Comparison of ENCODE assay signal across 8 cellular contexts in genomic region chr11:65150513-65151271, GRCh38. TPM values are rescaled to one million over a fixed set of nuclear protein-coding genes. Genes with fewer than 3 reads are reported as not detected.
DNase-seq lines count a peak whose midpoint lies in the region; ATAC-seq and TF ChIP-seq lines count a peak whose summit lies in the region.

No MANE protein-coding gene starts in this region.

- H3K27me3 Mint-ChIP-seq in activated naive CD4-positive, alpha-beta T cell treated with anti-CD3 and anti-CD28 coated beads, Interleukin-2, amount 10 ng/mL, durations not matched to agents 7 days and 5 days = peaks cover 52% of the 10 kb centered on the region
- peaks cover 23% of the 10 kb centered on the region for H3K27me3 Mint-ChIP-seq in activated CD8-positive, alpha-beta T cell treated with anti-CD3 and anti-CD28 coated beads, Interleukin-2, amount 10 ng/mL, durations not matched to agents 7 days and 5 days (ENCODE audit: low read depth)

- H3K4me3 ChIP-seq in parathyroid adenoma (ENCODE audit: low read depth, low read length) = no peak overlapping the region

- peak overlapping the region; percentile 20 for H3K27ac ChIP-seq in parathyroid adenoma

- POLR2A ChIA-PET in activated CD8-positive, alpha-beta T cell treated with anti-CD3 and anti-CD28 coated beads, Interleukin-2, amount 10 ng/mL, durations not matched to agents 7 days and 5 days (lab: Charles Lee) = no interaction called here

- H3K9ac ChIP-seq in parathyroid adenoma = no peak overlapping the region

- TF ChIP-seq CTCF in parathyroid adenoma (IDR thresholded peaks at IDR 0.05) = no peak

- H3K4me1 Mint-ChIP-seq in activated naive CD4-positive, alpha-beta T cell treated with anti-CD3 and anti-CD28 coated beads, Interleukin-2, amount 10 ng/mL, durations not matched to agents 7 days and 5 days = peaks cover 7% of the 10 kb centered on the region
- H3K4me1 Mint-ChIP-seq in activated CD8-positive, alpha-beta T cell treated with anti-CD3 and anti-CD28 coated beads, Interleukin-2, amount 10 ng/mL, durations not matched to agents 7 days and 5 days (ENCODE audit: low read depth) = peaks cover 9% of the 10 kb centered on the region

- no peaks in the 10 kb centered on the region for H3K27me3 ChIP-seq in parathyroid adenoma (ENCODE audit: control insufficient read depth, insufficient read depth, low read length)

- no peaks in the 10 kb centered on the region for H3K4me1 ChIP-seq in parathyroid adenoma

- H3K79me2 ChIP-seq in parathyroid adenoma = no peaks in the 10 kb centered on the region

- H3K27ac Mint-ChIP-seq in activated naive CD4-positive, alpha-beta T cell treated with anti-CD3 and anti-CD28 coated beads, Interleukin-2, amount 50 U/mL, for 72 hours = no peak overlapping the region
- no peak overlapping the region for H3K27ac Mint-ChIP-seq in activated naive CD4-positive, alpha-beta T cell treated with anti-CD3 and anti-CD28 coated beads, Interleukin-2, amount 10 ng/mL, durations not matched to agents 7 days and 5 days
- no peak overlapping the region for H3K27ac Mint-ChIP-seq in activated CD8-positive, alpha-beta T cell treated with anti-CD3 and anti-CD28 coated beads, Interleukin-2, amount 10 ng/mL, durations not matched to agents 7 days and 5 days

- H3K4me2 ChIP-seq in parathyroid adenoma (ENCODE audit: low read length) = no peak overlapping the region

- H2AFZ ChIP-seq in parathyroid adenoma = peak overlapping the region; percentile 63

- DNase-seq in activated naive CD4-positive, alpha-beta T cell treated with anti-CD3 and anti-CD28 coated beads, Interleukin-2, amount 50 U/mL, for 72 hours (ENCODE audit: low spot score in 2 of 2) = peak in 1 of 2 donors; percentile 27
- DNase-seq in activated naive CD4-positive, alpha-beta T cell treated with anti-CD3 and anti-CD28 coated beads, Interleukin-2, amount 10 ng/mL, durations not matched to agents 7 days and 5 days = no peak
- peak; percentile 94 for DNase-seq in NCI-H2029 (lab: John Stamatoyannopoulos, UW)
- no peak for DNase-seq in activated CD8-positive, alpha-beta T cell treated with anti-CD3 and anti-CD28 coated beads, Interleukin-2, amount 10 ng/mL, durations not matched to agents 7 days and 5 days
- DNase-seq in globus pallidus (ENCODE audit: low spot score) = peak; percentile 61
- no peak for DNase-seq in cortex of kidney (lab: John Stamatoyannopoulos, UW)

- no peaks in the 10 kb centered on the region for H3K9me3 Mint-ChIP-seq in activated naive CD4-positive, alpha-beta T cell treated with anti-CD3 and anti-CD28 coated beads, Interleukin-2, amount 50 U/mL, for 72 hours
- no peaks in the 10 kb centered on the region for H3K9me3 Mint-ChIP-seq in activated naive CD4-positive, alpha-beta T cell treated with anti-CD3 and anti-CD28 coated beads, Interleukin-2, amount 10 ng/mL, durations not matched to agents 7 days and 5 days
- H3K9me3 Mint-ChIP-seq in activated CD8-positive, alpha-beta T cell treated with anti-CD3 and anti-CD28 coated beads, Interleukin-2, amount 10 ng/mL, durations not matched to agents 7 days and 5 days (ENCODE audit: insufficient read depth) = no peaks in the 10 kb centered on the region

- H3K9me3 ChIP-seq in parathyroid adenoma (ENCODE audit: control insufficient read depth, low read length) = no peaks in the 10 kb centered on the region

- H3K4me3 Mint-ChIP-seq in activated naive CD4-positive, alpha-beta T cell treated with anti-CD3 and anti-CD28 coated beads, Interleukin-2, amount 10 ng/mL, durations not matched to agents 7 days and 5 days = no peak overlapping the region
- H3K4me3 Mint-ChIP-seq in activated CD8-positive, alpha-beta T cell treated with anti-CD3 and anti-CD28 coated beads, Interleukin-2, amount 10 ng/mL, durations not matched to agents 7 days and 5 days = no peak overlapping the region

- H3K36me3 ChIP-seq in parathyroid adenoma (ENCODE audit: control insufficient read depth, insufficient read depth, low read length) = no peaks in the 10 kb centered on the region

- peak; percentile 92 to 96 for ATAC-seq in activated naive CD4-positive, alpha-beta T cell treated with anti-CD3 and anti-CD28 coated beads, Interleukin-2, amount 50 U/mL, for 72 hours
- peak; percentile 36 for ATAC-seq in activated CD8-positive, alpha-beta T cell treated with anti-CD3 and anti-CD28 coated beads, Interleukin-2, amount 10 ng/mL, durations not matched to agents 7 days and 5 days
- ATAC-seq in GM18519 (IDR thresholded peaks at IDR 0.05; ENCODE audit: low FRiP score, unreplicated experiment) = no peak

- H3K36me3 Mint-ChIP-seq in activated naive CD4-positive, alpha-beta T cell treated with anti-CD3 and anti-CD28 coated beads, Interleukin-2, amount 50 U/mL, for 72 hours = no peaks in the 10 kb centered on the region
- H3K36me3 Mint-ChIP-seq in activated naive CD4-positive, alpha-beta T cell treated with anti-CD3 and anti-CD28 coated beads, Interleukin-2, amount 10 ng/mL, durations not matched to agents 7 days and 5 days = no peaks in the 10 kb centered on the region
- no peaks in the 10 kb centered on the region for H3K36me3 Mint-ChIP-seq in activated CD8-positive, alpha-beta T cell treated with anti-CD3 and anti-CD28 coated beads, Interleukin-2, amount 10 ng/mL, durations not matched to agents 7 days and 5 days (ENCODE audit: low read depth)

- CTCF ChIA-PET in activated naive CD4-positive, alpha-beta T cell treated with anti-CD3 and anti-CD28 coated beads, Interleukin-2, amount 10 ng/mL, durations not matched to agents 7 days and 5 days (lab: Charles Lee) = interaction anchor here (1.0 kb wide), 1 partner anchor 152 kb away, joined by 3 read pairs; no protein-coding TSS in a partner anchor
- CTCF ChIA-PET in activated CD8-positive, alpha-beta T cell treated with anti-CD3 and anti-CD28 coated beads, Interleukin-2, amount 10 ng/mL, durations not matched to agents 7 days and 5 days (lab: Charles Lee) = interaction anchor here (0.6 kb wide), 1 partner anchor 53 kb away, joined by 3 read pairs; no protein-coding TSS in a partner anchor

RNA-seq across cellular contexts. Expression of gene SYVN1, which starts 16.4 kb away (rescaled TPM):
- 10 to 100 TPM; 30.2 to 31.6 TPM for total RNA-seq in activated naive CD4-positive, alpha-beta T cell treated with anti-CD3 and anti-CD28 coated beads, Interleukin-2, amount 50 U/mL, for 72 hours
- total RNA-seq in activated CD8-positive, alpha-beta T cell treated with anti-CD3 and anti-CD28 coated beads, Interleukin-2, amount 10 ng/mL, durations not matched to agents 7 days and 5 days = 10 to 100 TPM; 28.7 to 33.0 TPM

RNA-seq across cellular contexts. Expression of gene SPDYC, which starts 19.3 kb away (rescaled TPM):
- total RNA-seq in activated naive CD4-positive, alpha-beta T cell treated with anti-CD3 and anti-CD28 coated beads, Interleukin-2, amount 50 U/mL, for 72 hours = not detected
- not detected for total RNA-seq in activated CD8-positive, alpha-beta T cell treated with anti-CD3 and anti-CD28 coated beads, Interleukin-2, amount 10 ng/mL, durations not matched to agents 7 days and 5 days

RNA-seq across cellular contexts. Expression of gene MRPL49, which starts 28.6 kb away (rescaled TPM):
- total RNA-seq in activated naive CD4-positive, alpha-beta T cell treated with anti-CD3 and anti-CD28 coated beads, Interleukin-2, amount 50 U/mL, for 72 hours = 10 to 100 TPM; 55.3 to 92.6 TPM
- 10 to 100 TPM; 47.3 to 51.1 TPM for total RNA-seq in activated CD8-positive, alpha-beta T cell treated with anti-CD3 and anti-CD28 coated beads, Interleukin-2, amount 10 ng/mL, durations not matched to agents 7 days and 5 days

RNA-seq across cellular contexts. Expression of gene FAU, which starts 28.8 kb away (rescaled TPM):
- 1,000 to 10,000 TPM in 1 of 2 donors, 100 to 1,000 TPM in 1; 983 to 1,040 TPM for total RNA-seq in activated naive CD4-positive, alpha-beta T cell treated with anti-CD3 and anti-CD28 coated beads, Interleukin-2, amount 50 U/mL, for 72 hours
- total RNA-seq in activated CD8-positive, alpha-beta T cell treated with anti-CD3 and anti-CD28 coated beads, Interleukin-2, amount 10 ng/mL, durations not matched to agents 7 days and 5 days = 1,000 to 10,000 TPM in 1 of 2 experiments, 100 to 1,000 TPM in 1; 986 to 1,038 TPM

RNA-seq across cellular contexts. Expression of gene CAPN1, which starts 31.0 kb away (rescaled TPM):
- 100 to 1,000 TPM; 119 to 137 TPM for total RNA-seq in activated naive CD4-positive, alpha-beta T cell treated with anti-CD3 and anti-CD28 coated beads, Interleukin-2, amount 50 U/mL, for 72 hours
- 100 to 1,000 TPM; 170 to 179 TPM for total RNA-seq in activated CD8-positive, alpha-beta T cell treated with anti-CD3 and anti-CD28 coated beads, Interleukin-2, amount 10 ng/mL, durations not matched to agents 7 days and 5 days

Comparison
In these comparisons a context has a peak if more than half of its experiments do, and no peak if none do; other contexts are left out.
1. DNase-seq: peak in NCI-H2029 (single experiment) and globus pallidus (single experiment); none in activated naive CD4-positive, alpha-beta T cell treated with anti-CD3 and anti-CD28 coated beads, Interleukin-2, amount 10 ng/mL, durations not matched to agents 7 days and 5 days (single experiment), activated CD8-positive, alpha-beta T cell treated with anti-CD3 and anti-CD28 coated beads, Interleukin-2, amount 10 ng/mL, durations not matched to agents 7 days and 5 days (single experiment) and cortex of kidney (single experiment).